Comparison of ENCODE assay signal across 7 cellular contexts in genomic region chr1:155261401-155261887, GRCh38. TPM values are rescaled to one million over a fixed set of nuclear protein-coding genes. Genes with fewer than 3 reads are reported as not detected.
DNase-seq lines count a peak whose midpoint lies in the region; ATAC-seq, FAIRE-seq and TF ChIP-seq lines count a peak whose summit lies in the region.

No MANE protein-coding gene starts in this region.

- H3K4me1 ChIP-seq in adipocyte (ENCODE audit: control insufficient read depth, insufficient read depth, low read length) (peaks cover 20% of the 10 kb centered on the region), HepG2 (ENCODE audit: insufficient read depth, low read length) (peaks cover 15% of the 10 kb centered on the region), tibial artery (peaks cover 0 to 28% (median 22%) of the 10 kb centered on the region in 4 donors)

- H3K36me3 ChIP-seq in adipocyte (ENCODE audit: control insufficient read depth, insufficient read depth, low read length, severe bottlenecking) = peaks cover 59% of the 10 kb centered on the region
- peaks cover 17 to 43% of the 10 kb centered on the region in 2 experiments for H3K36me3 ChIP-seq in HepG2 (replicated peaks in 1 of 2; ENCODE audit: control insufficient read depth in 1 of 2, insufficient read depth in 2 of 2, low read length in 2 of 2)
- peaks cover 26 to 76% (median 47%) of the 10 kb centered on the region in 3 donors for H3K36me3 ChIP-seq in tibial artery

- H3K27ac ChIP-seq in HepG2 (ENCODE audit: extremely low read length, insufficient read depth, low read length) (peak overlapping the region; percentile 73), tibial artery (peak overlapping the region; percentile 83 to 91)

- peak; percentile 6 for ATAC-seq in GM18867 (IDR thresholded peaks at IDR 0.05; ENCODE audit: unreplicated experiment)
- peak; percentile 4 for ATAC-seq in HG03354 (IDR thresholded peaks at IDR 0.05; ENCODE audit: poor library complexity, severe bottlenecking, unreplicated experiment)
- peak; percentile 9 for ATAC-seq in HepG2
- no peak for ATAC-seq in esophagus mucosa

- TF ChIP-seq EP300 in HepG2 (IDR thresholded peaks at IDR 0.05; ENCODE audit: low read depth in 2 of 2, low read length in 2 of 2) (no peak), HepG2 (CRISPR knock-in tag; IDR thresholded peaks at IDR 0.05; ENCODE audit: borderline replicate concordance) (no peak)

- no peak for DNase-seq in adipocyte (ENCODE audit: low read depth)
- DNase-seq in HepG2 (ENCODE audit: low spot score) = no peak
- no peak for DNase-seq in tibial artery
- DNase-seq in cerebellum (ENCODE audit: low spot score) = no peak

- TF ChIP-seq POLR2A in HepG2 (IDR thresholded peaks at IDR 0.05; ENCODE audit: insufficient read depth in 1 of 2, low read depth in 2 of 2, low read length in 2 of 2) = no peak

- in situ Hi-C loops in HepG2 (cut with HindIII; ENCODE audit: extremely low pct_ligation_motif_present, low pct_unique_long_range_greater_than_20kb) = no loop called here

- H3K9ac ChIP-seq in adipocyte (ENCODE audit: low read length) (peak overlapping the region; percentile 95), HepG2 (ENCODE audit: insufficient read depth, low read depth, low read length) (peak overlapping the region; percentile 82)

- WGBS in HepG2 (ENCODE audit: low lambda C conversion rate) = 3% methylated on average over 6 of the region's 9 CpGs

- FAIRE-seq in HepG2 (lab: Jason Lieb, UNC) = no peak

- CTCF ChIA-PET in HepG2 (lab: Yijun Ruan, JAX; ENCODE audit: low intra/inter-chr PET ratio, low total read pairs) = interaction anchor here (1.1 kb wide), 1 partner anchor 11 kb away, joined by 6 read pairs; no protein-coding TSS in a partner anchor

- BruUV-seq in HepG2 (replicated peaks; lab: Mats Ljungman, UMichigan) = no TSS peak

- no peak overlapping the region for H2AFZ ChIP-seq in HepG2 (ENCODE audit: low read length)

- H3K4me3 ChIP-seq in adipocyte (ENCODE audit: low read length) = peak overlapping the region; percentile 94
- peak overlapping the region; percentile 84 to 90 (median 84) for H3K4me3 ChIP-seq in HepG2 (replicated peaks in 1 of 3; ENCODE audit: insufficient read depth in 1 of 3, low read depth in 2 of 3, low read length in 3 of 3)
- H3K4me3 ChIP-seq in tibial artery = peak overlapping the region; percentile 72 to 87

- TF ChIP-seq CTCF in HepG2 (CRISPR knock-in tag; IDR thresholded peaks at IDR 0.05) (no peak), tibial artery (IDR thresholded peaks at IDR 0.05) (no peak)

- H3K9me3 ChIP-seq in adipocyte (ENCODE audit: control insufficient read depth, low read length) (no peaks in the 10 kb centered on the region), HepG2 (ENCODE audit: low read length) (no peaks in the 10 kb centered on the region), tibial artery (no peaks in the 10 kb centered on the region)

- H4K20me1 ChIP-seq in HepG2 (ENCODE audit: insufficient read depth, low read length) = no peaks in the 10 kb centered on the region

- H3K27me3 ChIP-seq in adipocyte (replicated peaks; ENCODE audit: control insufficient read depth, insufficient read depth, low read length) = no peaks in the 10 kb centered on the region
- H3K27me3 ChIP-seq in HepG2 (ENCODE audit: control insufficient read depth in 1 of 2, insufficient read depth in 2 of 2, low read length in 2 of 2) = no peaks in the 10 kb centered on the region; a peak in 1 of 5 replicates
- no peaks in the 10 kb centered on the region for H3K27me3 ChIP-seq in tibial artery

- TF ChIP-seq RAD21 in HepG2 (CRISPR knock-in tag; IDR thresholded peaks at IDR 0.05) = no peak

- H3K79me2 ChIP-seq in HepG2 (ENCODE audit: insufficient read depth, low read length) = peaks cover 15% of the 10 kb centered on the region

- POLR2A ChIA-PET in HepG2 (lab: Yijun Ruan, JAX) = interaction anchor here (1.0 to 4.8 kb wide), 11 partner anchors 10 to 302 kb away, joined by 3 to 69 read pairs (median 3); partner anchors contain the start of genes CLK2 and PKLR

- intact Hi-C loops in HepG2 (cut with micrococcal nuclease; ENCODE audit: unreplicated experiment) (no loop called here), tibial artery (cut with DNase I; ENCODE audit: low total_unique reads) (no loop called here)

- peak overlapping the region; percentile 98 for H3K4me2 ChIP-seq in HepG2 (ENCODE audit: low read depth, low read length)

RNA-seq across cellular contexts. Expression of gene SCAMP3, which starts 0.7 kb away (rescaled TPM):
- total RNA-seq in HepG2 (2016; rRNA removed; fragmentation: Illumina TruSeq; extraction: Trizol) (27.0 and 46.8 TPM in 2 replicates), cerebellum (17.1 TPM), esophagus mucosa (43.3 TPM)
- 16.4 and 20.0 TPM in 2 replicates for total RNA-seq in HepG2 (2016; cell fraction: cytosol; rRNA removed; fragmentation: Illumina TruSeq; extraction: Trizol; ENCODE audit: low read depth)
- 29.6 and 44.4 TPM in 2 replicates for total RNA-seq in HepG2 (2016; cell fraction: insoluble cytoplasmic fraction; rRNA removed; fragmentation: Illumina TruSeq; extraction: Trizol)
- total RNA-seq in HepG2 (2016; cell fraction: membrane; rRNA removed; fragmentation: Illumina TruSeq; extraction: Trizol) = 22.9 and 28.4 TPM in 2 replicates
- total RNA-seq in HepG2 (2016; cell fraction: nucleus; rRNA removed; fragmentation: Illumina TruSeq; extraction: Trizol) = 37.1 and 38.5 TPM in 2 replicates
- polyA plus RNA-seq in HepG2 (2011; rRNA removed) = 83.3 and 92.5 TPM in 2 replicates
- 94.5 and 95.0 TPM in 2 replicates for polyA plus RNA-seq in HepG2 (2011; cell fraction: cytosol; rRNA removed)
- 74.3 and 75.6 TPM in 2 replicates for polyA plus RNA-seq in HepG2 (2011; cell fraction: nucleus; rRNA removed)
- polyA plus RNA-seq in HepG2 (2012) = 30.4 and 37.1 TPM in 2 replicates
- polyA plus RNA-seq in HepG2 (2016; cell fraction: cytosol; fragmentation: Illumina TruSeq; extraction: Trizol; ENCODE audit: low read depth) = 28.3 and 28.6 TPM in 2 replicates
- polyA plus RNA-seq in HepG2 (2016; cell fraction: insoluble cytoplasmic fraction; fragmentation: Illumina TruSeq; extraction: Trizol; ENCODE audit: low read depth) = 45.8 and 52.3 TPM in 2 replicates
- 37.1 and 38.2 TPM in 2 replicates for polyA plus RNA-seq in HepG2 (2016; cell fraction: membrane; fragmentation: Illumina TruSeq; extraction: Trizol; ENCODE audit: low read depth)
- polyA plus RNA-seq in HepG2 (2016; cell fraction: nucleus; fragmentation: Illumina TruSeq; extraction: Trizol; ENCODE audit: insufficient read depth, low read depth) = 82.5 and 83.5 TPM in 2 replicates
- 118 and 271 TPM in 2 replicates for polyA minus RNA-seq in HepG2 (2011; rRNA and poly(A)+ RNA removed; ENCODE audit: low replicate concordance)
- polyA minus RNA-seq in HepG2 (2011; cell fraction: cytosol; rRNA and poly(A)+ RNA removed) = 33.3 and 39.4 TPM in 2 replicates
- 16.9 and 21.4 TPM in 2 replicates for polyA minus RNA-seq in HepG2 (2011; cell fraction: nucleus; rRNA and poly(A)+ RNA removed)

RNA-seq across cellular contexts. Expression of gene ENTREP3, which starts 6.2 kb away (rescaled TPM):
- total RNA-seq in HepG2 (2016; rRNA removed; fragmentation: Illumina TruSeq; extraction: Trizol) = 4.1 and 6.2 TPM in 2 replicates
- 3.6 and 4.8 TPM in 2 replicates for total RNA-seq in HepG2 (2016; cell fraction: cytosol; rRNA removed; fragmentation: Illumina TruSeq; extraction: Trizol; ENCODE audit: low read depth)
- 3.2 and 5.5 TPM in 2 replicates for total RNA-seq in HepG2 (2016; cell fraction: insoluble cytoplasmic fraction; rRNA removed; fragmentation: Illumina TruSeq; extraction: Trizol)
- 12.9 and 13.0 TPM in 2 replicates for total RNA-seq in HepG2 (2016; cell fraction: membrane; rRNA removed; fragmentation: Illumina TruSeq; extraction: Trizol)
- total RNA-seq in HepG2 (2016; cell fraction: nucleus; rRNA removed; fragmentation: Illumina TruSeq; extraction: Trizol) = 6.9 and 8.6 TPM in 2 replicates
- 9.9 and 11.9 TPM in 2 replicates for polyA plus RNA-seq in HepG2 (2011; rRNA removed)
- polyA plus RNA-seq in HepG2 (2011; cell fraction: cytosol; rRNA removed) = 7.8 and 10.3 TPM in 2 replicates
- 18.3 and 21.0 TPM in 2 replicates for polyA plus RNA-seq in HepG2 (2011; cell fraction: nucleus; rRNA removed)
- 18.4 and 22.0 TPM in 2 replicates for polyA plus RNA-seq in HepG2 (2012)
- 22.1 and 24.0 TPM in 2 replicates for polyA plus RNA-seq in HepG2 (2016; cell fraction: cytosol; fragmentation: Illumina TruSeq; extraction: Trizol; ENCODE audit: low read depth)
- 19.7 and 25.6 TPM in 2 replicates for polyA plus RNA-seq in HepG2 (2016; cell fraction: insoluble cytoplasmic fraction; fragmentation: Illumina TruSeq; extraction: Trizol; ENCODE audit: low read depth)
- polyA plus RNA-seq in HepG2 (2016; cell fraction: membrane; fragmentation: Illumina TruSeq; extraction: Trizol; ENCODE audit: low read depth) = 49.9 and 57.1 TPM in 2 replicates
- polyA plus RNA-seq in HepG2 (2016; cell fraction: nucleus; fragmentation: Illumina TruSeq; extraction: Trizol; ENCODE audit: insufficient read depth, low read depth) = 28.1 and 33.5 TPM in 2 replicates
- 7.5 and 12.8 TPM in 2 replicates for polyA minus RNA-seq in HepG2 (2011; rRNA and poly(A)+ RNA removed; ENCODE audit: low replicate concordance)
- polyA minus RNA-seq in HepG2 (2011; cell fraction: cytosol; rRNA and poly(A)+ RNA removed) = 8.1 and 9.3 TPM in 2 replicates
- polyA minus RNA-seq in HepG2 (2011; cell fraction: nucleus; rRNA and poly(A)+ RNA removed) = 3.7 and 4.4 TPM in 2 replicates
- 7.0 TPM for total RNA-seq in cerebellum
- 24.9 TPM for total RNA-seq in esophagus mucosa

RNA-seq across cellular contexts. Expression of gene CLK2, which starts 11.9 kb away (rescaled TPM):
- total RNA-seq in HepG2 (2016; rRNA removed; fragmentation: Illumina TruSeq; extraction: Trizol) = 10.1 and 20.1 TPM in 2 replicates
- total RNA-seq in HepG2 (2016; cell fraction: cytosol; rRNA removed; fragmentation: Illumina TruSeq; extraction: Trizol; ENCODE audit: low read depth) = 8.5 and 11.8 TPM in 2 replicates
- 10.6 and 19.2 TPM in 2 replicates for total RNA-seq in HepG2 (2016; cell fraction: insoluble cytoplasmic fraction; rRNA removed; fragmentation: Illumina TruSeq; extraction: Trizol)
- 9.3 and 12.0 TPM in 2 replicates for total RNA-seq in HepG2 (2016; cell fraction: membrane; rRNA removed; fragmentation: Illumina TruSeq; extraction: Trizol)
- 23.9 and 32.6 TPM in 2 replicates for total RNA-seq in HepG2 (2016; cell fraction: nucleus; rRNA removed; fragmentation: Illumina TruSeq; extraction: Trizol)
- 73.5 and 74.0 TPM in 2 replicates for polyA plus RNA-seq in HepG2 (2011; rRNA removed)
- 23.9 and 24.4 TPM in 2 replicates for polyA plus RNA-seq in HepG2 (2011; cell fraction: cytosol; rRNA removed)
- polyA plus RNA-seq in HepG2 (2011; cell fraction: nucleus; rRNA removed) = 317 and 392 TPM in 2 replicates
- polyA plus RNA-seq in HepG2 (2012) = 31.3 and 32.7 TPM in 2 replicates
- 3.0 and 3.3 TPM in 2 replicates for polyA plus RNA-seq in HepG2 (2016; cell fraction: cytosol; fragmentation: Illumina TruSeq; extraction: Trizol; ENCODE audit: low read depth)
- 15.8 and 17.9 TPM in 2 replicates for polyA plus RNA-seq in HepG2 (2016; cell fraction: insoluble cytoplasmic fraction; fragmentation: Illumina TruSeq; extraction: Trizol; ENCODE audit: low read depth)
- polyA plus RNA-seq in HepG2 (2016; cell fraction: membrane; fragmentation: Illumina TruSeq; extraction: Trizol; ENCODE audit: low read depth) = 7.6 TPM in 2 replicates
- polyA plus RNA-seq in HepG2 (2016; cell fraction: nucleus; fragmentation: Illumina TruSeq; extraction: Trizol; ENCODE audit: insufficient read depth, low read depth) = 110 and 120 TPM in 2 replicates
- 47.2 and 97.7 TPM in 2 replicates for polyA minus RNA-seq in HepG2 (2011; rRNA and poly(A)+ RNA removed; ENCODE audit: low replicate concordance)
- polyA minus RNA-seq in HepG2 (2011; cell fraction: cytosol; rRNA and poly(A)+ RNA removed) = 12.4 and 13.9 TPM in 2 replicates
- 94.1 and 94.6 TPM in 2 replicates for polyA minus RNA-seq in HepG2 (2011; cell fraction: nucleus; rRNA and poly(A)+ RNA removed)
- 33.5 TPM for total RNA-seq in cerebellum
- total RNA-seq in esophagus mucosa = 16.9 TPM

RNA-seq across cellular contexts. Expression of gene HCN3, which starts 15.8 kb away (rescaled TPM):
- total RNA-seq in HepG2 (2016; rRNA removed; fragmentation: Illumina TruSeq; extraction: Trizol) (1.3 and 2.4 TPM in 2 replicates), cerebellum (12.9 TPM), esophagus mucosa (1.7 TPM)
- total RNA-seq in HepG2 (2016; cell fraction: cytosol; rRNA removed; fragmentation: Illumina TruSeq; extraction: Trizol; ENCODE audit: low read depth) = 0.44 and 0.51 TPM in 2 replicates
- total RNA-seq in HepG2 (2016; cell fraction: insoluble cytoplasmic fraction; rRNA removed; fragmentation: Illumina TruSeq; extraction: Trizol) = 0.77 and 3.4 TPM in 2 replicates
- 0.74 and 0.96 TPM in 2 replicates for total RNA-seq in HepG2 (2016; cell fraction: membrane; rRNA removed; fragmentation: Illumina TruSeq; extraction: Trizol)
- 5.8 and 5.9 TPM in 2 replicates for total RNA-seq in HepG2 (2016; cell fraction: nucleus; rRNA removed; fragmentation: Illumina TruSeq; extraction: Trizol)
- 10.2 and 15.0 TPM in 2 replicates for polyA plus RNA-seq in HepG2 (2011; rRNA removed)
- polyA plus RNA-seq in HepG2 (2011; cell fraction: cytosol; rRNA removed) = 3.4 and 4.0 TPM in 2 replicates
- polyA plus RNA-seq in HepG2 (2011; cell fraction: nucleus; rRNA removed) = 55.6 and 56.4 TPM in 2 replicates
- 6.1 and 7.0 TPM in 2 replicates for polyA plus RNA-seq in HepG2 (2012)
- 0.40 TPM in 2 replicates for polyA plus RNA-seq in HepG2 (2016; cell fraction: cytosol; fragmentation: Illumina TruSeq; extraction: Trizol; ENCODE audit: low read depth)
- 1.1 and 1.3 TPM in 2 replicates for polyA plus RNA-seq in HepG2 (2016; cell fraction: insoluble cytoplasmic fraction; fragmentation: Illumina TruSeq; extraction: Trizol; ENCODE audit: low read depth)
- 0.72 and 0.85 TPM in 2 replicates for polyA plus RNA-seq in HepG2 (2016; cell fraction: membrane; fragmentation: Illumina TruSeq; extraction: Trizol; ENCODE audit: low read depth)
- polyA plus RNA-seq in HepG2 (2016; cell fraction: nucleus; fragmentation: Illumina TruSeq; extraction: Trizol; ENCODE audit: insufficient read depth, low read depth) = 18.6 and 19.5 TPM in 2 replicates
- 17.8 and 35.4 TPM in 2 replicates for polyA minus RNA-seq in HepG2 (2011; rRNA and poly(A)+ RNA removed; ENCODE audit: low replicate concordance)
- 1.4 and 3.0 TPM in 2 replicates for polyA minus RNA-seq in HepG2 (2011; cell fraction: cytosol; rRNA and poly(A)+ RNA removed)
- 8.8 and 11.3 TPM in 2 replicates for polyA minus RNA-seq in HepG2 (2011; cell fraction: nucleus; rRNA and poly(A)+ RNA removed)

RNA-seq across cellular contexts. Expression of gene PKLR, which starts 39.8 kb away (rescaled TPM):
- total RNA-seq in HepG2 (2016; rRNA removed; fragmentation: Illumina TruSeq; extraction: Trizol) (10.3 and 13.6 TPM in 2 replicates), cerebellum (not detected), esophagus mucosa (0.20 TPM)
- 0.51 and 0.79 TPM in 2 replicates for total RNA-seq in HepG2 (2016; cell fraction: cytosol; rRNA removed; fragmentation: Illumina TruSeq; extraction: Trizol; ENCODE audit: low read depth)
- total RNA-seq in HepG2 (2016; cell fraction: insoluble cytoplasmic fraction; rRNA removed; fragmentation: Illumina TruSeq; extraction: Trizol) = 10.0 and 10.3 TPM in 2 replicates
- total RNA-seq in HepG2 (2016; cell fraction: membrane; rRNA removed; fragmentation: Illumina TruSeq; extraction: Trizol) = 2.4 and 2.7 TPM in 2 replicates
- 5.1 and 8.0 TPM in 2 replicates for total RNA-seq in HepG2 (2016; cell fraction: nucleus; rRNA removed; fragmentation: Illumina TruSeq; extraction: Trizol)
- polyA plus RNA-seq in HepG2 (2011; rRNA removed) = 29.3 and 43.2 TPM in 2 replicates
- 26.7 and 30.1 TPM in 2 replicates for polyA plus RNA-seq in HepG2 (2011; cell fraction: cytosol; rRNA removed)
- 35.4 and 48.8 TPM in 2 replicates for polyA plus RNA-seq in HepG2 (2011; cell fraction: nucleus; rRNA removed)
- polyA plus RNA-seq in HepG2 (2012) = 29.8 and 32.5 TPM in 2 replicates
- 0.97 and 1.0 TPM in 2 replicates for polyA plus RNA-seq in HepG2 (2016; cell fraction: cytosol; fragmentation: Illumina TruSeq; extraction: Trizol; ENCODE audit: low read depth)
- 13.3 and 16.3 TPM in 2 replicates for polyA plus RNA-seq in HepG2 (2016; cell fraction: insoluble cytoplasmic fraction; fragmentation: Illumina TruSeq; extraction: Trizol; ENCODE audit: low read depth)
- 2.9 and 3.0 TPM in 2 replicates for polyA plus RNA-seq in HepG2 (2016; cell fraction: membrane; fragmentation: Illumina TruSeq; extraction: Trizol; ENCODE audit: low read depth)
- polyA plus RNA-seq in HepG2 (2016; cell fraction: nucleus; fragmentation: Illumina TruSeq; extraction: Trizol; ENCODE audit: insufficient read depth, low read depth) = 10.7 and 11.1 TPM in 2 replicates
- 0.16 and 52.2 TPM in 2 replicates for polyA minus RNA-seq in HepG2 (2011; rRNA and poly(A)+ RNA removed; ENCODE audit: low replicate concordance)
- polyA minus RNA-seq in HepG2 (2011; cell fraction: cytosol; rRNA and poly(A)+ RNA removed) = 14.6 and 19.0 TPM in 2 replicates
- polyA minus RNA-seq in HepG2 (2011; cell fraction: nucleus; rRNA and poly(A)+ RNA removed) = 9.5 and 15.8 TPM in 2 replicates
